ENCODE assay signal across 8 cellular contexts in the genomic region with DNA sequence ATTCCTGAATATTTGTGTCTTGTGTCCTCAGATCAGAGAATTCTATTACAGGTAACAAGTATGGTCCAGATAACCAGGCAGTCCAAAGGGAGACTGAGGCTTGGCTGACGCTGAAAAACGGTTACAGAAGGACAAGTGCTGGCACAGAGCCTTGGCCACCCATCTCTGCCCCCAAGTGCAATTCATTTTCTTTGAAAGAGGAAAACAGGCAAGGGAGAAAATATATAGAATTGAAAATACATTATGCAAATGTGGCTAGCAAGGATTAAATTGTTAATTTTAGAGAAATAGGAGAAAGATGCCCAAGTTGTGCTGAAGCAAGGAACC. TPM values are rescaled to one million over a fixed set of nuclear protein-coding genes. Genes with fewer than 3 reads are reported as not detected.
DNase-seq lines count a peak whose midpoint lies in the region; ATAC-seq, FAIRE-seq and TF ChIP-seq lines count a peak whose summit lies in the region.

No MANE protein-coding gene starts in this region.

- 9 to 10% methylated on average over 2 of the region's 2 CpGs for WGBS in pancreas, 2 donors

- CTCF ChIA-PET in CD4-positive, alpha-beta memory T cell (lab: Charles Lee; ENCODE audit: partially characterized antibody): interaction anchor here (1.4 to 9.0 kb wide), 3 partner anchors 12 to 136 kb away, joined by 3 to 193 read pairs (median 5); a partner anchor contains a TSS
- CTCF ChIA-PET in Panc1 (lab: Charles Lee): interaction anchor here (0.7 kb wide), 1 partner anchor 184 kb away, joined by 4 read pairs; no protein-coding TSS in a partner anchor

- no peak overlapping the region for H3K27ac Mint-ChIP-seq in CD4-positive, alpha-beta memory T cell

- H3K9me3 Mint-ChIP-seq in CD4-positive, alpha-beta memory T cell: no peaks in the 10 kb centered on the region

- no peak for FAIRE-seq in pancreas (lab: Jason Lieb, UNC)

- H3K9me3 ChIP-seq in CD4-positive, alpha-beta memory T cell (ENCODE audit: control insufficient read depth in 1 of 2, low read length in 2 of 2): no peaks in the 10 kb centered on the region
- no peaks in the 10 kb centered on the region for H3K9me3 ChIP-seq in Panc1 (ENCODE audit: control insufficient read depth, insufficient read depth, low read depth, low read length)
- no peaks in the 10 kb centered on the region for H3K9me3 ChIP-seq in pancreas

- H3K4me3 ChIP-seq in CD4-positive, alpha-beta memory T cell (ENCODE audit: low read length in 2 of 2): no peak overlapping the region
- H3K4me3 ChIP-seq in Panc1 (ENCODE audit: low read depth in 2 of 2, low read length in 2 of 2): peak overlapping the region in 1 of 2 experiments; percentile 50; a peak in 2 of 4 replicates
- H3K4me3 ChIP-seq in epithelial cell of esophagus (ENCODE audit: low read length): peak overlapping the region; percentile 46
- H3K4me3 ChIP-seq in pancreas: peak overlapping the region in 3 of 4 donors; percentile 46 to 68 (median 59)

- no peak overlapping the region for H3K27ac ChIP-seq in CD4-positive, alpha-beta memory T cell (ENCODE audit: low read depth, low read length)
- H3K27ac ChIP-seq in Panc1 (ENCODE audit: low read length) (no peak overlapping the region; the same call in 1 of the 2 replicates), pancreas (peak overlapping the region in 3 of 4 donors; percentile 9 to 46 (median 39))

- H3K4me1 Mint-ChIP-seq in CD4-positive, alpha-beta memory T cell: peaks cover 5 to 15% (median 9%) of the 10 kb centered on the region in 4 donors

- in situ Hi-C loops in Panc1 (cut with HindIII; ENCODE audit: low pct_unique_long_range_greater_than_20kb, low sequenced_read_pairs): no loop called here

- H3K36me3 Mint-ChIP-seq in CD4-positive, alpha-beta memory T cell: peaks cover 6 to 12% of the 10 kb centered on the region in 2 donors

- H3K36me3 ChIP-seq in CD4-positive, alpha-beta memory T cell (ENCODE audit: insufficient read depth, low read length): peaks cover 10% of the 10 kb centered on the region
- H3K36me3 ChIP-seq in Panc1 (ENCODE audit: control insufficient read depth, insufficient read depth, low read length) (peaks cover 4% of the 10 kb centered on the region), pancreas (no peaks in the 10 kb centered on the region)

- POLR2A ChIA-PET in CD4-positive, alpha-beta memory T cell (lab: Charles Lee; ENCODE audit: partially characterized antibody): interaction anchor here (1.0 kb wide), 1 partner anchor 135 kb away, joined by 4 read pairs; no protein-coding TSS in a partner anchor
- POLR2A ChIA-PET in Panc1 (lab: Charles Lee): no interaction called here

- TF ChIP-seq POLR2A in GM18505 (IDR thresholded peaks at IDR 0.05; ENCODE audit: borderline replicate concordance, extremely low read depth, insufficient read depth, insufficient read length): no peak

- TSS peak; percentile 61 for BruUV-seq in Panc1 (replicated peaks; lab: Mats Ljungman, UMichigan)

- peaks cover 31 to 42% of the 10 kb centered on the region in 2 donors for H3K27me3 Mint-ChIP-seq in CD4-positive, alpha-beta memory T cell

- TF ChIP-seq CTCF in Panc1 (IDR thresholded peaks at IDR 0.05): no peak
- no peak for TF ChIP-seq CTCF in epithelial cell of esophagus (IDR thresholded peaks at IDR 0.05; ENCODE audit: insufficient read depth, low read depth, low read length, missing control alignments)
- no peak for TF ChIP-seq CTCF in pancreas (IDR thresholded peaks at IDR 0.05)

- peaks cover 39% of the 10 kb centered on the region for H3K27me3 ChIP-seq in CD4-positive, alpha-beta memory T cell (ENCODE audit: insufficient read depth, low read length)
- H3K27me3 ChIP-seq in Panc1 (ENCODE audit: control insufficient read depth, insufficient read depth, low read length) (no peaks in the 10 kb centered on the region), pancreas (no peaks in the 10 kb centered on the region)

- ATAC-seq in Panc1: no peak
- ATAC-seq in pancreas: no peak
- ATAC-seq in GM18517 (IDR thresholded peaks at IDR 0.05; ENCODE audit: unreplicated experiment): no peak
- no peak for ATAC-seq in GM18505 (IDR thresholded peaks at IDR 0.05; ENCODE audit: unreplicated experiment)

- H3K4me3 Mint-ChIP-seq in CD4-positive, alpha-beta memory T cell: peak overlapping the region; percentile 15 to 86 (median 84)

- DNase-seq in CD4-positive, alpha-beta memory T cell: no peak
- DNase-seq in Panc1 (ENCODE audit: low read depth, low spot score): no peak
- no peak for DNase-seq in epithelial cell of esophagus (ENCODE audit: low read depth)
- DNase-seq in pancreas: no peak
- DNase-seq in NCI-H2107 (lab: John Stamatoyannopoulos, UW): no peak
- DNase-seq in DMS153 (lab: John Stamatoyannopoulos, UW): no peak

- intact Hi-C loops in CD4-positive, alpha-beta memory T cell (cut with micrococcal nuclease): no loop called here
- intact Hi-C loops in Panc1 (cut with micrococcal nuclease; ENCODE audit: unreplicated experiment) (loop anchor here (5.0 kb wide), 1 partner anchor 134 kb away; no protein-coding TSS in a partner anchor), pancreas (cut with DNase I) (loop anchor here in 2 of 3 donors (5.0 to 10.0 kb wide), 2 partner anchors 122 to 134 kb away; no protein-coding TSS in a partner anchor)

- H3K4me1 ChIP-seq in CD4-positive, alpha-beta memory T cell (ENCODE audit: insufficient read depth, low read length): peaks cover 14% of the 10 kb centered on the region
- H3K4me1 ChIP-seq in Panc1 (ENCODE audit: control insufficient read depth, insufficient read depth, low read length) (peaks cover 18% of the 10 kb centered on the region), pancreas (peaks cover 4 to 51% (median 23%) of the 10 kb centered on the region in 3 donors)

RNA-seq across cellular contexts. Expression of a gene that starts 1.2 kb away (rescaled TPM):
- total RNA-seq in CD4-positive, alpha-beta memory T cell: under 1 TPM; 0.69 to 0.93 TPM
- polyA plus RNA-seq in CD4-positive, alpha-beta memory T cell: not detected
- total RNA-seq in Panc1 (2021; ENCODE audit: unreplicated experiment) (25.1 TPM), pancreas (10 to 100 TPM; 22.9 to 60.7 (median 30.7) TPM)
- polyA plus RNA-seq in Panc1 (2012; ENCODE audit: insufficient read length): 7.9 TPM
- 10 to 100 TPM; 10.4 to 14.9 TPM for polyA plus RNA-seq in pancreas

RNA-seq across cellular contexts. Expression of a gene that starts 29.8 kb away (rescaled TPM):
- 10 to 100 TPM; 87.7 to 90.2 TPM for total RNA-seq in CD4-positive, alpha-beta memory T cell
- polyA plus RNA-seq in CD4-positive, alpha-beta memory T cell: 100 to 1,000 TPM in 1 of 2 donors, 10 to 100 TPM in 1; 96.7 to 122 TPM
- total RNA-seq in Panc1 (2021; ENCODE audit: unreplicated experiment) (118 TPM), pancreas (10 to 100 TPM; 21.4 to 36.2 (median 27.7) TPM)
- polyA plus RNA-seq in Panc1 (2012; ENCODE audit: insufficient read length): 136 TPM
- polyA plus RNA-seq in pancreas: 10 to 100 TPM; 16.1 to 24.8 TPM

Comparison
In these comparisons a context has a peak if more than half of its experiments do, and no peak if none do; other contexts are left out.
1. H3K27ac ChIP-seq: peak in pancreas (3 of 4); none in CD4-positive, alpha-beta memory T cell (single experiment) and Panc1 (single experiment).
2. H3K4me3 ChIP-seq: peak in epithelial cell of esophagus (single experiment) and pancreas (3 of 4); none in CD4-positive, alpha-beta memory T cell (0 of 2).
3. RNA of a gene that starts 1.2 kb away (total RNA-seq): 22.9 to 60.7 TPM in pancreas and 25.1 TPM in Panc1 (single experiment); 0.69 to 0.93 TPM in CD4-positive, alpha-beta memory T cell; every median in the first group is over 10 times any median in the second.